11 cellular contexts compared by ENCODE assay signal in genomic region chr1:13368544-13368943, GRCh38. TPM values are rescaled to one million over a fixed set of nuclear protein-coding genes. Genes with fewer than 3 reads are reported as not detected.
DNase-seq lines count a peak whose midpoint lies in the region; TF ChIP-seq lines count a peak whose summit lies in the region.
"Not testable (repeated sequence)": the region's sequence is repeated elsewhere in the genome, so short reads cannot be mapped to it uniquely, and the experiment has no call there.
"Had no signal": no experiment of that assay in that cellular context is flagged by ENCODE, and none has a peak within 500 bp of the region (broad histone marks: within the 10 kb centered on the region; RNA-seq: fewer than 3 reads in every experiment).

No MANE protein-coding gene starts in this region.

- not testable (repeated sequence) for H3K27me3 Mint-ChIP-seq in neural crest cell (ENCODE audit: low read depth)

- H3K27ac ChIP-seq in WERI-Rb-1, adrenal gland: not testable (repeated sequence)

- not testable (repeated sequence) for H3K36me3 Mint-ChIP-seq in neural crest cell (ENCODE audit: low read depth)

- not testable (repeated sequence) for H3K4me1 Mint-ChIP-seq in neural crest cell

- DNase-seq in NAMALWA (ENCODE audit: low spot score) (peak; percentile 71), WERI-Rb-1 (peak; percentile 47), adrenal gland (peak in 6 of 7 donors; percentile 23 to 64 (median 50)), neural crest cell (ENCODE audit: low read depth, low spot score) (peak; percentile 21)

- not testable (repeated sequence) for H3K9me3 Mint-ChIP-seq in neural crest cell

- H3K4me3 Mint-ChIP-seq in neural crest cell = not testable (repeated sequence)

- intact Hi-C loops in adrenal gland (cut with DNase I) = not testable (repeated sequence)

- not testable (repeated sequence) for H3K9me3 ChIP-seq in WERI-Rb-1 (ENCODE audit: severe bottlenecking); adrenal gland (replicated peaks in 1 of 3)

- not testable (repeated sequence) for TF ChIP-seq POLR2A in adrenal gland (IDR thresholded peaks at IDR 0.05)

- H3K4me3 ChIP-seq in WERI-Rb-1 (ENCODE audit: low read depth, low read length); adrenal gland: not testable (repeated sequence)

- peak; percentile 53 for TF ChIP-seq CTCF in GM12873 (IDR thresholded peaks at IDR 0.05; ENCODE audit: insufficient read depth, low read depth, low read length, missing control alignments)
- TF ChIP-seq CTCF in WERI-Rb-1 (IDR thresholded peaks at IDR 0.05; ENCODE audit: low read depth, low read length) = peak; percentile 39
- peak in 4 of 6 experiments; percentile 22 to 27 (median 24) for TF ChIP-seq CTCF in adrenal gland (IDR thresholded peaks at IDR 0.05)
- not testable (repeated sequence) for TF ChIP-seq CTCF in neural crest cell (conservative IDR thresholded peaks at IDR 0.05)

- not testable (repeated sequence) for H3K27ac Mint-ChIP-seq in neural crest cell (ENCODE audit: unreplicated experiment)

- H3K36me3 ChIP-seq in WERI-Rb-1; adrenal gland (replicated peaks in 1 of 2): not testable (repeated sequence)

- not testable (repeated sequence) for H3K4me1 ChIP-seq in adrenal gland (replicated peaks in 1 of 2)

- WGBS in adrenal gland, 4 donors = 44 to 62% (median 59%) methylated on average over 3 to 4 of the region's 4 CpGs

- H3K27me3 ChIP-seq in WERI-Rb-1 (ENCODE audit: insufficient read depth, low read depth, severe bottlenecking) = peaks cover 27% of the 10 kb centered on the region
- H3K27me3 ChIP-seq in adrenal gland = not testable (repeated sequence)

RNA-seq across cellular contexts. Expression of gene PRAMEF19, which starts 3.2 kb away (rescaled TPM):
- total RNA-seq in adrenal gland = not detected
- not detected for polyA plus RNA-seq in adrenal gland
- not detected in 2 replicates for total RNA-seq in neural crest cell
- total RNA-seq: CD8-positive, alpha-beta T cell; IMR-90; mammary epithelial cell; NCI-H460; Peyer's patch; right cardiac atrium had no signal
- polyA plus RNA-seq: IMR-90, mammary epithelial cell, right cardiac atrium had no signal

RNA-seq across cellular contexts. Expression of gene PRAMEF17, which starts 20.9 kb away (rescaled TPM):
- not detected for total RNA-seq in adrenal gland
- not detected for polyA plus RNA-seq in adrenal gland
- total RNA-seq in neural crest cell = not detected in 2 replicates
- total RNA-seq: CD8-positive, alpha-beta T cell; IMR-90; mammary epithelial cell; NCI-H460; Peyer's patch; right cardiac atrium had no signal
- polyA plus RNA-seq: IMR-90, mammary epithelial cell, right cardiac atrium had no signal

RNA-seq across cellular contexts. Expression of gene PRAMEF14, which starts 21.6 kb away (rescaled TPM):
- total RNA-seq in adrenal gland = not detected
- polyA plus RNA-seq in adrenal gland = not detected
- not detected in 2 replicates for total RNA-seq in neural crest cell
- total RNA-seq: CD8-positive, alpha-beta T cell; IMR-90; mammary epithelial cell; NCI-H460; Peyer's patch; right cardiac atrium had no signal
- polyA plus RNA-seq: IMR-90, mammary epithelial cell, right cardiac atrium had no signal

RNA-seq across cellular contexts. Expression of gene PRAMEF20, which starts 41.7 kb away (rescaled TPM):
- total RNA-seq in adrenal gland (not detected), neural crest cell (not detected in 2 replicates)
- polyA plus RNA-seq in adrenal gland = not detected
- total RNA-seq: CD8-positive, alpha-beta T cell; IMR-90; mammary epithelial cell; Peyer's patch; right cardiac atrium had no signal
- polyA plus RNA-seq: IMR-90, mammary epithelial cell, right cardiac atrium had no signal

RNA-seq across cellular contexts. Expression of gene PRAMEF15, which starts 53.2 kb away (rescaled TPM):
- not detected for total RNA-seq in adrenal gland
- polyA plus RNA-seq in adrenal gland = not detected
- not detected in 2 replicates for total RNA-seq in neural crest cell
- total RNA-seq: CD8-positive, alpha-beta T cell; IMR-90; mammary epithelial cell; NCI-H460; Peyer's patch; right cardiac atrium had no signal
- polyA plus RNA-seq: IMR-90, mammary epithelial cell, right cardiac atrium had no signal

Comparison
In these comparisons a context has a peak if more than half of its experiments do, and no peak if none do; other contexts are left out.
1. DNase-seq: peak in every context shown above with its lines; median percentile 71 in NAMALWA; 50 in adrenal gland; 47 in WERI-Rb-1; 21 in neural crest cell.